Comparison of ENCODE assay signal across 13 cellular contexts in the genomic region with DNA sequence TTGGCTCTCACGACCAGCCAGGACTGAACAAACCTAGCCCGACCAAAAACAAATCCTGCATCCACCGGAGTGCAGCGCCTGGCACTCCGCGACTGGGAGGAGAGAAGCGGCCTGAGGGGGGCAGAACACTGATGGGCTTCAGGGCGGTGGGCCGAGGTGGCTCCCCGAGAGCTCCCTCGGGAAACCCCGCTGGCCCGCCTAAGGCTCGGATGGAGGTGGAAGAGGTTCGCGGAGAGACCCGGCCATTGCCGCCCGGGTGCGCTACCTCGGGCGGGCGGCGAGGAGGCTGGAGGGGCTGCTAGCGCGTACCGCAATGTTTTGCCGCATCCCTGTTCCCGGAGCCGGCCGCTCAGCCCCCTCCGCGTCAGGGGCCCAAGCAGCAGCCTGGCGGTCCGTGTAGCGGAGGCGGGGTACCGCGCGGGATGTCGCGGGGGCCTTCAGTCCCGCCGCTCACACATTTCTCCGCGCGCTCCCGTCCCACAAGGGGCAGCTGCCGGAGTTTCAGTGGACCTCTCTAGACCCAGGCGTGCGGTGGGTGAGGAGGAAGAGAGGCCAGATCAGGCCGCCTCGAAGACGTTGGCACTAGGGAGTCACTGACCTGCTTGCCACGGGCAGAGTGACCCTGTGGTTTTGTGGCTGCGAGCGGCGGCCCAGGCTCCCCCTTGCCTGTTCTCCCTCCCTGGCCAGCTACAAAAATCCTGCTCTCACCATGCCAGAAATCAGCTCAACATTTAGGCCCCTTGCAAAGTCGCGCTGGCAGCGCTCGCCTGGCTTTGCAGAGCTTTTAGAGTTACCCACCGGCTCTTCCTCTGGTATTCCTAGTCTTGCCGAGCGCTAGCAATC. TPM values are rescaled to one million over a fixed set of nuclear protein-coding genes. Genes with fewer than 3 reads are reported as not detected.
DNase-seq lines count a peak whose midpoint lies in the region; ATAC-seq and TF ChIP-seq lines count a peak whose summit lies in the region.
"Had no signal": no experiment of that assay in that cellular context is flagged by ENCODE, and none has a peak within 500 bp of the region (broad histone marks: within the 10 kb centered on the region; RNA-seq: fewer than 3 reads in every experiment).

No MANE protein-coding gene starts in this region.

- peak overlapping the region; percentile 53 for H3K4me2 ChIP-seq in parathyroid adenoma (ENCODE audit: low read length)

- TF ChIP-seq CTCF in CD14-positive monocyte (IDR thresholded peaks at IDR 0.05) (no peak), glutamatergic neuron (IDR thresholded peaks at IDR 0.05; ENCODE audit: partially characterized antibody, unreplicated experiment) (no peak), parathyroid adenoma (IDR thresholded peaks at IDR 0.05) (no peak)

- H3K27ac ChIP-seq in parathyroid adenoma: no peak overlapping the region
- H3K27ac ChIP-seq: right lobe of liver had no signal

- DNase-seq in CD14-positive monocyte (ENCODE audit: low spot score): no peak
- DNase-seq in NCI-H69 (lab: John Stamatoyannopoulos, UW): peak; percentile 66
- peak; percentile 32 for DNase-seq in glutamatergic neuron
- no peak for DNase-seq in 8988T
- DNase-seq in T-helper 2 cell treated with Interferon-gamma antibody and Interleukin-4, amounts not matched to agents 5 μg/mL and 100 μg/mL, for 36 hours (ENCODE audit: low spot score): no peak
- DNase-seq in activated CD8-positive, alpha-beta memory T cell treated with anti-CD3 and anti-CD28 coated beads, Interleukin-2, amount 50 U/mL, for 48 hours: no peak
- DNase-seq: activated effector memory CD4-positive, alpha-beta T cell treated with anti-CD3 and anti-CD28 coated beads, Interleukin-2, amount 50 U/mL, for 16 hours; CD4-positive, alpha-beta T cell; right lobe of liver; T-cell had no signal

- H3K9ac ChIP-seq in parathyroid adenoma: no peak overlapping the region

- H3K9me3 Mint-ChIP-seq in CD14-positive monocyte (peaks cover 0 to 22% (median 6%) of the 10 kb centered on the region in 7 donors), glutamatergic neuron (ENCODE audit: unreplicated experiment) (no peaks in the 10 kb centered on the region)
- H3K9me3 Mint-ChIP-seq in T-helper 2 cell treated with Interferon-gamma antibody and Interleukin-4, amounts not matched to agents 5 μg/mL and 100 μg/mL, for 36 hours: no peaks in the 10 kb centered on the region
- H3K9me3 Mint-ChIP-seq: CD4-positive, alpha-beta T cell; stimulated activated naive CD8-positive, alpha-beta T cell treated with anti-CD3 and anti-CD28 coated beads, Interleukin-15, Interleukin-2, amounts not matched to agents 100 ng/mL and 50 ng/mL, for 24 hours; T-cell had no signal

- H3K79me2 ChIP-seq in parathyroid adenoma: no peaks in the 10 kb centered on the region

- peak overlapping the region; percentile 79 to 92 (median 85) for H3K27ac Mint-ChIP-seq in CD14-positive monocyte
- no peak overlapping the region for H3K27ac Mint-ChIP-seq in glutamatergic neuron (ENCODE audit: unreplicated experiment)
- H3K27ac Mint-ChIP-seq in T-helper 2 cell treated with Interferon-gamma antibody and Interleukin-4, amounts not matched to agents 5 μg/mL and 100 μg/mL, for 36 hours: no peak overlapping the region
- H3K27ac Mint-ChIP-seq: CD4-positive, alpha-beta T cell; stimulated activated naive CD8-positive, alpha-beta T cell treated with anti-CD3 and anti-CD28 coated beads, Interleukin-15, Interleukin-2, amounts not matched to agents 100 ng/mL and 50 ng/mL, for 24 hours; T-cell had no signal

- no peaks in the 10 kb centered on the region for H3K9me3 ChIP-seq in parathyroid adenoma (ENCODE audit: control insufficient read depth, low read length)
- H3K9me3 ChIP-seq: right lobe of liver had no signal

- no peak overlapping the region for H2AFZ ChIP-seq in parathyroid adenoma

- no peaks in the 10 kb centered on the region for H3K27me3 ChIP-seq in parathyroid adenoma (ENCODE audit: control insufficient read depth, insufficient read depth, low read length)

- H3K4me3 ChIP-seq in parathyroid adenoma (ENCODE audit: low read depth, low read length): peak overlapping the region; percentile 29

- H3K4me1 Mint-ChIP-seq in CD14-positive monocyte (peaks cover 28% of the 10 kb centered on the region), glutamatergic neuron (ENCODE audit: low read depth, unreplicated experiment) (peaks cover 7% of the 10 kb centered on the region)
- no peaks in the 10 kb centered on the region for H3K4me1 Mint-ChIP-seq in T-helper 2 cell treated with Interferon-gamma antibody and Interleukin-4, amounts not matched to agents 5 μg/mL and 100 μg/mL, for 36 hours (ENCODE audit: low read depth)

- H3K4me3 Mint-ChIP-seq in CD14-positive monocyte (peak overlapping the region; percentile 94 to 99), glutamatergic neuron (ENCODE audit: unreplicated experiment) (peak overlapping the region; percentile 85)
- no peak overlapping the region for H3K4me3 Mint-ChIP-seq in T-helper 2 cell treated with Interferon-gamma antibody and Interleukin-4, amounts not matched to agents 5 μg/mL and 100 μg/mL, for 36 hours
- H3K4me3 Mint-ChIP-seq: CD4-positive, alpha-beta T cell; T-cell had no signal

- H3K27me3 Mint-ChIP-seq in CD14-positive monocyte (ENCODE audit: low read depth in 3 of 3) (peaks cover 3 to 11% (median 5%) of the 10 kb centered on the region in 3 donors), glutamatergic neuron (ENCODE audit: unreplicated experiment) (peaks cover 9% of the 10 kb centered on the region)
- H3K27me3 Mint-ChIP-seq in T-helper 2 cell treated with Interferon-gamma antibody and Interleukin-4, amounts not matched to agents 5 μg/mL and 100 μg/mL, for 36 hours (ENCODE audit: low read depth): peaks cover 11% of the 10 kb centered on the region

- intact Hi-C loops in CD14-positive monocyte (cut with micrococcal nuclease): no loop called here

- no peak for ATAC-seq in HG02981 (IDR thresholded peaks at IDR 0.05; ENCODE audit: unreplicated experiment)
- ATAC-seq: T-cell had no signal

- peaks cover 13 to 15% of the 10 kb centered on the region in 2 donors for H3K36me3 Mint-ChIP-seq in CD14-positive monocyte
- H3K36me3 Mint-ChIP-seq in glutamatergic neuron (ENCODE audit: unreplicated experiment): no peaks in the 10 kb centered on the region
- H3K36me3 Mint-ChIP-seq in T-helper 2 cell treated with Interferon-gamma antibody and Interleukin-4, amounts not matched to agents 5 μg/mL and 100 μg/mL, for 36 hours (ENCODE audit: low read depth): no peaks in the 10 kb centered on the region
- H3K36me3 Mint-ChIP-seq: T-cell had no signal

- no peaks in the 10 kb centered on the region for H3K36me3 ChIP-seq in parathyroid adenoma (ENCODE audit: control insufficient read depth, insufficient read depth, low read length)
- H3K36me3 ChIP-seq: right lobe of liver had no signal

- H3K4me1 ChIP-seq in parathyroid adenoma: no peaks in the 10 kb centered on the region
- H3K4me1 ChIP-seq: right lobe of liver had no signal

RNA-seq across cellular contexts. Expression of gene SLITRK4, which starts 2.1 kb away (rescaled TPM):
- polyA plus RNA-seq in CD14-positive monocyte: 10 to 100 TPM; 11.6 to 13.2 TPM
- total RNA-seq in glutamatergic neuron (ENCODE audit: unreplicated experiment): 0.64 TPM
- total RNA-seq: T-cell had no signal

Comparison
In these comparisons a context has a peak if more than half of its experiments do, and no peak if none do; other contexts are left out.
1. DNase-seq: peak in NCI-H69 (single experiment) and glutamatergic neuron (single experiment); none in CD14-positive monocyte (single experiment), 8988T (single experiment), T-helper 2 cell treated with Interferon-gamma antibody and Interleukin-4, amounts not matched to agents 5 μg/mL and 100 μg/mL, for 36 hours (single experiment) and activated CD8-positive, alpha-beta memory T cell treated with anti-CD3 and anti-CD28 coated beads, Interleukin-2, amount 50 U/mL, for 48 hours (single experiment).
2. H3K27ac Mint-ChIP-seq: peak in CD14-positive monocyte (7 of 7); none in glutamatergic neuron (single experiment) and T-helper 2 cell treated with Interferon-gamma antibody and Interleukin-4, amounts not matched to agents 5 μg/mL and 100 μg/mL, for 36 hours (single experiment).